ENCODE assay signal across 8 cellular contexts in genomic region chrX:136147320-136147901, GRCh38. TPM values are rescaled to one million over a fixed set of nuclear protein-coding genes. Genes with fewer than 3 reads are reported as not detected.
DNase-seq lines count a peak whose midpoint lies in the region; ATAC-seq and TF ChIP-seq lines count a peak whose summit lies in the region.

Gene FHL1, plus strand, starts transcription at chrX:136147533.

- WGBS in smooth muscle cell (ENCODE audit: low lambda C conversion rate) = 36% methylated on average over 37 of the region's 83 CpGs

- H3K9me3 Mint-ChIP-seq in CD8-positive, alpha-beta memory T cell = no peaks in the 10 kb centered on the region
- no peaks in the 10 kb centered on the region for H3K9me3 Mint-ChIP-seq in central memory CD8-positive, alpha-beta T cell

- H3K27me3 ChIP-seq in CD8-positive, alpha-beta memory T cell (ENCODE audit: insufficient read depth, low read length, poor library complexity, severe bottlenecking) = no peaks in the 10 kb centered on the region
- H3K27me3 ChIP-seq in smooth muscle cell (ENCODE audit: low read depth) = no peaks in the 10 kb centered on the region

- no peak within 1 kb of the TSS for H3K27ac ChIP-seq in CD8-positive, alpha-beta memory T cell (ENCODE audit: low read depth, low read length)
- H3K27ac ChIP-seq in VCaP (peak within 1 kb of the TSS; percentile 44; the same call in 1 of the 2 replicates), smooth muscle cell (ENCODE audit: low read depth) (no peak within 1 kb of the TSS)

- H3K4me1 ChIP-seq in CD8-positive, alpha-beta memory T cell (ENCODE audit: insufficient read depth, low read length) = peaks cover 21% of the 10 kb centered on the region
- H3K4me1 ChIP-seq in smooth muscle cell (ENCODE audit: low read depth) = peaks cover 4% of the 10 kb centered on the region

- H3K9ac ChIP-seq in smooth muscle cell (ENCODE audit: low read depth) = peak within 1 kb of the TSS; percentile 51

- peaks cover 21 to 40% (median 30%) of the 10 kb centered on the region in 3 donors for H3K4me1 Mint-ChIP-seq in CD8-positive, alpha-beta memory T cell
- H3K4me1 Mint-ChIP-seq in central memory CD8-positive, alpha-beta T cell = peaks cover 28% of the 10 kb centered on the region

- peak; percentile 35 to 62 (median 50) for DNase-seq in CD8-positive, alpha-beta memory T cell
- DNase-seq in HT1080 (ENCODE audit: low read depth) = no peak
- DNase-seq in central memory CD8-positive, alpha-beta T cell (ENCODE audit: low spot score in 2 of 2) = peak in 1 of 2 donors; percentile 12
- peak; percentile 63 for DNase-seq in islet precursor cell
- peak; percentile 17 for DNase-seq in smooth muscle cell (lab: John Stamatoyannopoulos, UW; ENCODE audit: unreplicated experiment)

- H3K4me3 ChIP-seq in CD8-positive, alpha-beta memory T cell (ENCODE audit: low read length) = peak within 1 kb of the TSS; percentile 56
- H3K4me3 ChIP-seq in smooth muscle cell = peak within 1 kb of the TSS; percentile 61

- H3K9me3 ChIP-seq in CD8-positive, alpha-beta memory T cell (ENCODE audit: low read length) = no peaks in the 10 kb centered on the region
- H3K9me3 ChIP-seq in smooth muscle cell (replicated peaks; ENCODE audit: low read depth) = no peaks in the 10 kb centered on the region

- POLR2A ChIA-PET in CD8-positive, alpha-beta memory T cell (lab: Charles Lee) = no interaction called here

- H3K79me2 ChIP-seq in smooth muscle cell (ENCODE audit: low read depth) = peaks cover 23% of the 10 kb centered on the region

- peak; percentile 67 for ATAC-seq in central memory CD8-positive, alpha-beta T cell (replicated peaks; ENCODE audit: extremely low read depth, poor library complexity, severe bottlenecking)
- ATAC-seq in GM19035 (IDR thresholded peaks at IDR 0.05; ENCODE audit: unreplicated experiment) = no peak
- no peak for ATAC-seq in HG02763 (IDR thresholded peaks at IDR 0.05; ENCODE audit: unreplicated experiment)

- peak within 1 kb of the TSS; percentile 42 for H2AFZ ChIP-seq in smooth muscle cell (ENCODE audit: low read depth)

- no peaks in the 10 kb centered on the region for H3F3A ChIP-seq in smooth muscle cell (ENCODE audit: low read depth)

- peaks cover 16% of the 10 kb centered on the region for H4K20me1 ChIP-seq in smooth muscle cell (ENCODE audit: low read depth)

- peak within 1 kb of the TSS; percentile 83 to 95 (median 87) for H3K4me3 Mint-ChIP-seq in CD8-positive, alpha-beta memory T cell
- H3K4me3 Mint-ChIP-seq in central memory CD8-positive, alpha-beta T cell = peak within 1 kb of the TSS; percentile 78

- H3K36me3 ChIP-seq in CD8-positive, alpha-beta memory T cell (ENCODE audit: insufficient read depth, low read length) = no peaks in the 10 kb centered on the region
- no peaks in the 10 kb centered on the region for H3K36me3 ChIP-seq in smooth muscle cell (ENCODE audit: low read depth)

- H3K36me3 Mint-ChIP-seq in CD8-positive, alpha-beta memory T cell = peaks cover 0 to 1% (median 0%) of the 10 kb centered on the region in 3 donors
- H3K36me3 Mint-ChIP-seq in central memory CD8-positive, alpha-beta T cell (ENCODE audit: insufficient read depth) = no peaks in the 10 kb centered on the region

- CTCF ChIA-PET in CD8-positive, alpha-beta memory T cell (lab: Charles Lee) = no interaction called here

- no peak for TF ChIP-seq CTCF in VCaP (conservative IDR thresholded peaks at IDR 0.05)
- TF ChIP-seq CTCF in smooth muscle cell (IDR thresholded peaks at IDR 0.05; ENCODE audit: borderline replicate concordance, insufficient read depth, poor library complexity, severe bottlenecking) = no peak

- H3K4me2 ChIP-seq in smooth muscle cell = peak within 1 kb of the TSS; percentile 83

- peak within 1 kb of the TSS; percentile 56 to 93 (median 78) for H3K27ac Mint-ChIP-seq in CD8-positive, alpha-beta memory T cell
- no peak within 1 kb of the TSS for H3K27ac Mint-ChIP-seq in central memory CD8-positive, alpha-beta T cell (ENCODE audit: low read depth)

- H3K27me3 Mint-ChIP-seq in CD8-positive, alpha-beta memory T cell = peaks cover 0 to 8% of the 10 kb centered on the region in 2 donors
- peaks cover 10% of the 10 kb centered on the region for H3K27me3 Mint-ChIP-seq in central memory CD8-positive, alpha-beta T cell

RNA-seq across cellular contexts. Expression of gene FHL1, which starts in this region (rescaled TPM):
- 1 to 10 TPM; 7.5 to 8.1 TPM for total RNA-seq in CD8-positive, alpha-beta memory T cell
- polyA plus RNA-seq in CD8-positive, alpha-beta memory T cell = 18.5 TPM
- total RNA-seq in HT1080 (2014; rRNA removed; shearing (Covaris generic)) = 87.9 and 97.2 TPM in 2 replicates
- polyA plus RNA-seq in HT1080 (2015; cell fraction: cytosol; rRNA removed) = 177 and 207 TPM in 2 replicates
- polyA plus RNA-seq in HT1080 (2015; cell fraction: nucleus; rRNA removed) = 91.7 and 98.3 TPM in 2 replicates
- 98.2 and 103 TPM in 2 replicates for total RNA-seq in smooth muscle cell
- 57.8 and 76.0 TPM in 2 replicates for polyA plus RNA-seq in smooth muscle cell
